In genomic region chr5:157890825-157891587, GRCh38 we compare ENCODE assay signal across 1 cellular context.
TF ChIP-seq lines count a peak whose summit lies in the region.

No MANE protein-coding gene starts in this region.

TF ChIP-seq in GM23338, 12 proteins besides CTCF, POLR2A, EP300 and RAD21 (continued from another document):
- TF ChIP-seq ZNF462 (CRISPR knock-in tag; IDR thresholded peaks at IDR 0.05) (no peak), NANOG (IDR thresholded peaks at IDR 0.05; ENCODE audit: borderline replicate concordance) (no peak), ZNF114 (CRISPR knock-in tag; IDR thresholded peaks at IDR 0.05) (no peak), EZH2phosphoT487 (IDR thresholded peaks at IDR 0.05; ENCODE audit: unreplicated experiment) (no peak), CREB1 (CRISPR knock-in tag; IDR thresholded peaks at IDR 0.05; ENCODE audit: low read depth) (no peak)
